In genomic region chr11:83449338-83449913, GRCh38 we compare ENCODE assay signal across 1 cellular context.
TF ChIP-seq lines count a peak whose summit lies in the region.

No MANE protein-coding gene starts in this region.

TF ChIP-seq in WTC11, 78 proteins besides CTCF, POLR2A, EP300 and RAD21 (continued from another document):
- no peak for TF ChIP-seq ZNF425 (CRISPR knock-in tag; conservative IDR thresholded peaks at IDR 0.05)
- no peak for TF ChIP-seq MLX (CRISPR knock-in tag; IDR thresholded peaks at IDR 0.05)
